ENCODE assay signal across 24 cellular contexts in genomic region chr18:11272516-11272915, GRCh38.
"Had no signal": no experiment of that assay in that cellular context is flagged by ENCODE, and none has a peak within 500 bp of the region (broad histone marks: within the 10 kb centered on the region; RNA-seq: fewer than 3 reads in every experiment).

No MANE protein-coding gene starts in this region.

- H3K4me1 ChIP-seq: Peyer's patch, SJCRH30 had no signal

- H3K36me3 ChIP-seq: MG63, Peyer's patch, SJCRH30 had no signal

- H3K4me2 ChIP-seq: PC-9 had no signal

- H2AFZ ChIP-seq: PC-9 had no signal

- ATAC-seq: HepG2, Right ventricle myocardium inferior, SK-N-SH treated with all-trans-retinoic acid at 6 μM for 48 hours had no signal

- DNase-seq: IMR-90, Karpas-422, KG1, MG63, NCI-H1092 treated with DMSO at 0.1 percent for 48 hours, NCI-H1436, NCI-H187, NCI-H2029, NCI-H2081 treated with DMSO at 0.1 percent for 48 hours, NCI-H2171, NCI-H226, NCI-H446, NCI-H510A, NCI-H524 treated with DMSO at 0.1 percent for 48 hours, NCI-H69, NCI-H774, OCI-M1, PC-9, Peyer's patch, SHP77 treated with DMSO at 0.1 percent for 48 hours, SJCRH30 had no signal

- H3K27me3 ChIP-seq: MG63, Peyer's patch, SJCRH30 had no signal

- H3K9me3 ChIP-seq: MG63, Peyer's patch, SJCRH30 had no signal

- H3K27ac ChIP-seq: PC-9, Peyer's patch, SJCRH30 had no signal

- H3K4me3 ChIP-seq: MG63, PC-9, Peyer's patch, SJCRH30 had no signal
